Comparison of ENCODE assay signal across 8 cellular contexts in the genomic region with DNA sequence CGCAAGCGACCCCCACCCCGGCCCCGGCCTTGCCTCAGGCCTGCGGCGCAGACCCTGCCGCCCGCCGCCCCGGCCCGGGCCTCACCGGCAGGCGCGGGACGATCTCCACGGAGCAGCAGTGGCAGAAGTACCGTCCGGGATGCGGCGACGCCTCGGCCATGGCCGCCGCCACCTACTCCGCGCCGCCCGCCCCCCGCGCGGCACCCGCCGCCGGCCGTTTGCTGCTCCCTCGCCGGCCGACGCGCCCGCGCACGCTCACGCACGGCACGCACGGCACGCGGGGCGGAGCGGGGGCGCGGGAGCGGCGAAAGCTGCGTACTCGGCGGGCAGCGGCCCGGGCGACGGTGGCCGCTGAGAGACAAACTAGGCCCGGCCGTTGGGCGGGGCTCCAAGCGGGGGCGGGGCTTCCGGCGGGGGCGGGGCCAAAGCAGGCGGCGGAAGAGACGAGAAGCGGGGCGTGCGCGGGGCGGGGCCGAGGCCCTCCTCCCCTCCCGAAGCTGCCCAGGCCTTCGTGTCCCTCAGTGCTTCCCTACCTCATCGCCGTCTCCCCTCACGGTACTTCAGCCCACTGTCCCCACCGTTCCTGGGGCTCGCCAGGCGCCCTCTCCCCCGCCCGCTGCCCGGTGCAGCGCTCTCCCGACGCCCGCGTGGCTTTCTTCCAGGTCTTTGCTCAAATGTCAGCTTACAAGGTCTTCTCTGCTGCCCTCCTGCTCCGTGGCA. TPM values are rescaled to one million over a fixed set of nuclear protein-coding genes. Genes with fewer than 3 reads are reported as not detected.
A peak's percentile ranks its signal among the peaks of the same experiment; 100 is the strongest.
DNase-seq lines count a peak whose midpoint lies in the region; ATAC-seq, FAIRE-seq and TF ChIP-seq lines count a peak whose summit lies in the region.

RNF126 (minus strand) TSS at position 253 of the 720 bp plus-strand sequence; CDS start at position 160, 93 bp downstream.

- H3K9me3 ChIP-seq in astrocyte (ENCODE audit: insufficient read depth, low read depth, low read length) (peaks cover 3% of the 10 kb centered on the region), vagina (no peaks in the 10 kb centered on the region)

- peak within 1 kb of the TSS; percentile 93 for H3K4me2 ChIP-seq in astrocyte (ENCODE audit: low read length)

- H4K20me1 ChIP-seq in astrocyte (ENCODE audit: insufficient read depth, low read length) = peaks cover 40% of the 10 kb centered on the region

- peak within 1 kb of the TSS; percentile 95 for H2AFZ ChIP-seq in astrocyte (ENCODE audit: low read depth, low read length)

- TF ChIP-seq CTCF in astrocyte (IDR thresholded peaks at IDR 0.05; ENCODE audit: insufficient read depth, low read depth, low read length) (no peak), vagina (IDR thresholded peaks at IDR 0.05) (no peak)

- ATAC-seq in HG02885 (IDR thresholded peaks at IDR 0.05; ENCODE audit: poor library complexity, unreplicated experiment) = peak; percentile 63

- DNase-seq in GM12891 (ENCODE audit: insufficient read length, low spot score) (peak; percentile 97), NCI-H2029 (lab: John Stamatoyannopoulos, UW) (peak; percentile 86), T-helper 9 cell (peak; percentile 98), astrocyte (ENCODE audit: low read depth) (peak; percentile 71), hepatic stellate cell (ENCODE audit: low spot score) (peak; percentile 97), renal cortical epithelial cell (ENCODE audit: low read depth) (peak; percentile 46), vagina (ENCODE audit: extremely low spot score in 2 of 2) (no peak)

- no peaks in the 10 kb centered on the region for H3K27me3 Mint-ChIP-seq in astrocyte (ENCODE audit: low read depth, unreplicated experiment)

- H3K27me3 ChIP-seq in astrocyte (ENCODE audit: insufficient read depth, low read length) (no peaks in the 10 kb centered on the region), vagina (no peaks in the 10 kb centered on the region)

- H3K9me3 Mint-ChIP-seq in astrocyte (ENCODE audit: unreplicated experiment) = peaks cover 2% of the 10 kb centered on the region

- FAIRE-seq in GM12891 (lab: Jason Lieb, UNC) (peak; percentile 99), astrocyte (lab: Jason Lieb, UNC) (no peak)

- peak; percentile 25; the same call in 1 of the 2 replicates for TF ChIP-seq POLR2A in GM12891 (IDR thresholded peaks at IDR 0.05; ENCODE audit: low read depth, low read length)
- peak in 1 of 2 donors; percentile 52 for TF ChIP-seq POLR2A in vagina (IDR thresholded peaks at IDR 0.05)

- peaks cover 4% of the 10 kb centered on the region for H3K36me3 Mint-ChIP-seq in astrocyte (ENCODE audit: low read depth, unreplicated experiment)

- peak within 1 kb of the TSS; percentile 81 for H3K27ac Mint-ChIP-seq in astrocyte (ENCODE audit: unreplicated experiment)

- H3K79me2 ChIP-seq in astrocyte (ENCODE audit: insufficient read depth, low read length) = peaks cover 52% of the 10 kb centered on the region

- H3K4me1 ChIP-seq in astrocyte (ENCODE audit: insufficient read depth, low read length) = peaks cover 30% of the 10 kb centered on the region
- H3K4me1 ChIP-seq in vagina = peaks cover 61% of the 10 kb centered on the region

- peak within 1 kb of the TSS; percentile 95 for H3K9ac ChIP-seq in astrocyte (ENCODE audit: low read length)

- H3K27ac ChIP-seq in astrocyte (ENCODE audit: low read depth, low read length) (peak within 1 kb of the TSS; percentile 78), vagina (peak within 1 kb of the TSS; percentile 93)

- H3K4me1 Mint-ChIP-seq in astrocyte (ENCODE audit: low read depth, unreplicated experiment) = peaks cover 5% of the 10 kb centered on the region

- intact Hi-C loops in vagina (cut with DNase I) = no loop called here

- H3K4me3 Mint-ChIP-seq in astrocyte (ENCODE audit: unreplicated experiment) = peak within 1 kb of the TSS; percentile 90

- H3K36me3 ChIP-seq in astrocyte (ENCODE audit: insufficient read depth, low read length) (no peaks in the 10 kb centered on the region), vagina (no peaks in the 10 kb centered on the region)

- H3K4me3 ChIP-seq in astrocyte (ENCODE audit: insufficient read depth, low read depth, low read length) (peak within 1 kb of the TSS; percentile 70), vagina (peak within 1 kb of the TSS; percentile 66 to 74)

TF ChIP-seq in GM12891, 5 proteins besides CTCF, POLR2A, EP300 and RAD21:
- TF ChIP-seq SPI1 (IDR thresholded peaks at IDR 0.05; ENCODE audit: low read depth, low read length) (no peak), POU2F2 (IDR thresholded peaks at IDR 0.05; ENCODE audit: low read depth, low read length) (no peak), POLR2AphosphoS5 (IDR thresholded peaks at IDR 0.05; ENCODE audit: low read depth, low read length) (0 out of 2 replicates have a peak, but pooled peaks have one; percentile 54), TAF1 (IDR thresholded peaks at IDR 0.05; ENCODE audit: low read depth, low read length) (0 out of 2 replicates have a peak, but pooled peaks have one; percentile 42), PAX5 (IDR thresholded peaks at IDR 0.05; ENCODE audit: insufficient read depth, low read length, severe bottlenecking) (peak; percentile 41)

RNA-seq across cellular contexts. Expression of gene RNF126, which starts in this region (rescaled TPM):
- polyA plus RNA-seq in GM12891 (2012; ENCODE audit: low read depth, missing spikeins) = 45.1 TPM
- total RNA-seq in astrocyte (58.3 and 58.5 TPM in 2 replicates), renal cortical epithelial cell (19.8 and 23.4 TPM in 2 replicates), vagina (68.0 TPM)

Comparison
In these comparisons a context has a peak if more than half of its experiments do, and no peak if none do; other contexts are left out.
1. DNase-seq: peak in GM12891 (single experiment), NCI-H2029 (single experiment), T-helper 9 cell (single experiment), astrocyte (single experiment), hepatic stellate cell (single experiment) and renal cortical epithelial cell (single experiment); none in vagina (0 of 2).